1 cellular context compared by ENCODE assay signal in the genomic region with DNA sequence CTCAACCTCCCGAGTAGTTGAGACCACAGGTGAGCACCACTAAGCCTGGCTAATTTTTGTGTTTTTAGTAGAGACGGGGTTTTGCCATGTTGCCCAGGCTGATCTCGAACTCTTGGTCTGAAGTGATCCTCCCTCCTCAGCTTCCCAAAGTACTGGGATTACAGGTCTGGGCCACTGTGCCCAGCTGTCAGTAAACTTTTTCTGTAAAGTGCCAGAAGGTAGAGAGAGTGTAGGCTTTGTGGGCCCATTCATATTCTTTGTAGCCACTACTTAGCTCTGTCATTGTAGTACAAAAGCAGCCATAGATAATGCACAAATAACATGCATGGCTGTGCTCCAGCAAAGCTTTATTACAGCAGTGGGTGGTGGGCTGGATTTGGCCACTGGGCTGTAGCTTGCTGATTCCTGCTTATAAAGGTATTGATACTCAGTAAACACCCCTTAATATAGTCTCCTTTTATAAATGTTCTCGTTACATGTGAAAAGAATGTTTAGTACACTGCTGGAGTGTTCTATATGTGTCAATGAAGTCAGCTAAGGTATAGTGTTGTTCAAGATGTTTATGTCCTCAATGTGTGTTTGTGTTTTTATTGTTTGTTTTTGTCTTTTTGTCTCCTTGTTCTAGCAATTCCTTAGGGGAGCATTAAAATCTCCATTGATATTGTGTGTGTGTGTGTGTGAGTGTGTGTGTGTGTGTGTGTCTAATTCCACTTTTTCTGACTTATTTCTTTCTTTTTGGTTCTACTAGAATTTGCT.
A peak's percentile ranks its signal among the peaks of the same experiment; 100 is the strongest.
TF ChIP-seq lines count a peak whose summit lies in the region.

No MANE protein-coding gene starts in this region.

TF ChIP-seq in K562, 482 proteins besides CTCF, POLR2A, EP300 and RAD21 (continued from another document and continues in another):
- TF ChIP-seq, protein P1, sequence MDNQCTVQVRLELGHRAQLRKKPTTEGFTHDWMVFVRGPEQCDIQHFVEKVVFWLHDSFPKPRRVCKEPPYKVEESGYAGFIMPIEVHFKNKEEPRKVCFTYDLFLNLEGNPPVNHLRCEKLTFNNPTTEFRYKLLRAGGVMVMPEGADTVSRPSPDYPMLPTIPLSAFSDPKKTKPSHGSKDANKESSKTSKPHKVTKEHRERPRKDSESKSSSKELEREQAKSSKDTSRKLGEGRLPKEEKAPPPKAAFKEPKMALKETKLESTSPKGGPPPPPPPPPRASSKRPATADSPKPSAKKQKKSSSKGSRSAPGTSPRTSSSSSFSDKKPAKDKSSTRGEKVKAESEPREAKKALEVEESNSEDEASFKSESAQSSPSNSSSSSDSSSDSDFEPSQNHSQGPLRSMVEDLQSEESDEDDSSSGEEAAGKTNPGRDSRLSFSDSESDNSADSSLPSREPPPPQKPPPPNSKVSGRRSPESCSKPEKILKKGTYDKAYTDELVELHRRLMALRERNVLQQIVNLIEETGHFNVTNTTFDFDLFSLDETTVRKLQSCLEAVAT (IDR thresholded peaks at IDR 0.05): peak in 1 of 2 experiments; percentile 52; a peak in 1 of 4 replicates
- TF ChIP-seq, protein P2, sequence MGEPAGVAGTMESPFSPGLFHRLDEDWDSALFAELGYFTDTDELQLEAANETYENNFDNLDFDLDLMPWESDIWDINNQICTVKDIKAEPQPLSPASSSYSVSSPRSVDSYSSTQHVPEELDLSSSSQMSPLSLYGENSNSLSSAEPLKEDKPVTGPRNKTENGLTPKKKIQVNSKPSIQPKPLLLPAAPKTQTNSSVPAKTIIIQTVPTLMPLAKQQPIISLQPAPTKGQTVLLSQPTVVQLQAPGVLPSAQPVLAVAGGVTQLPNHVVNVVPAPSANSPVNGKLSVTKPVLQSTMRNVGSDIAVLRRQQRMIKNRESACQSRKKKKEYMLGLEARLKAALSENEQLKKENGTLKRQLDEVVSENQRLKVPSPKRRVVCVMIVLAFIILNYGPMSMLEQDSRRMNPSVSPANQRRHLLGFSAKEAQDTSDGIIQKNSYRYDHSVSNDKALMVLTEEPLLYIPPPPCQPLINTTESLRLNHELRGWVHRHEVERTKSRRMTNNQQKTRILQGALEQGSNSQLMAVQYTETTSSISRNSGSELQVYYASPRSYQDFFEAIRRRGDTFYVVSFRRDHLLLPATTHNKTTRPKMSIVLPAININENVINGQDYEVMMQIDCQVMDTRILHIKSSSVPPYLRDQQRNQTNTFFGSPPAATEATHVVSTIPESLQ (CRISPR knock-in tag; IDR thresholded peaks at IDR 0.05): peak; percentile 74; the same call in 1 of the 2 replicates
- TF ChIP-seq HEY1 (CRISPR knock-in tag; IDR thresholded peaks at IDR 0.05; ENCODE audit: borderline replicate concordance): peak; percentile 14; the same call in 1 of the 2 replicates
- TF ChIP-seq BRD4 (IDR thresholded peaks at IDR 0.05): no peak
- no peak for TF ChIP-seq ZNF507 (tag; conservative IDR thresholded peaks at IDR 0.05)
- TF ChIP-seq, protein P3, sequence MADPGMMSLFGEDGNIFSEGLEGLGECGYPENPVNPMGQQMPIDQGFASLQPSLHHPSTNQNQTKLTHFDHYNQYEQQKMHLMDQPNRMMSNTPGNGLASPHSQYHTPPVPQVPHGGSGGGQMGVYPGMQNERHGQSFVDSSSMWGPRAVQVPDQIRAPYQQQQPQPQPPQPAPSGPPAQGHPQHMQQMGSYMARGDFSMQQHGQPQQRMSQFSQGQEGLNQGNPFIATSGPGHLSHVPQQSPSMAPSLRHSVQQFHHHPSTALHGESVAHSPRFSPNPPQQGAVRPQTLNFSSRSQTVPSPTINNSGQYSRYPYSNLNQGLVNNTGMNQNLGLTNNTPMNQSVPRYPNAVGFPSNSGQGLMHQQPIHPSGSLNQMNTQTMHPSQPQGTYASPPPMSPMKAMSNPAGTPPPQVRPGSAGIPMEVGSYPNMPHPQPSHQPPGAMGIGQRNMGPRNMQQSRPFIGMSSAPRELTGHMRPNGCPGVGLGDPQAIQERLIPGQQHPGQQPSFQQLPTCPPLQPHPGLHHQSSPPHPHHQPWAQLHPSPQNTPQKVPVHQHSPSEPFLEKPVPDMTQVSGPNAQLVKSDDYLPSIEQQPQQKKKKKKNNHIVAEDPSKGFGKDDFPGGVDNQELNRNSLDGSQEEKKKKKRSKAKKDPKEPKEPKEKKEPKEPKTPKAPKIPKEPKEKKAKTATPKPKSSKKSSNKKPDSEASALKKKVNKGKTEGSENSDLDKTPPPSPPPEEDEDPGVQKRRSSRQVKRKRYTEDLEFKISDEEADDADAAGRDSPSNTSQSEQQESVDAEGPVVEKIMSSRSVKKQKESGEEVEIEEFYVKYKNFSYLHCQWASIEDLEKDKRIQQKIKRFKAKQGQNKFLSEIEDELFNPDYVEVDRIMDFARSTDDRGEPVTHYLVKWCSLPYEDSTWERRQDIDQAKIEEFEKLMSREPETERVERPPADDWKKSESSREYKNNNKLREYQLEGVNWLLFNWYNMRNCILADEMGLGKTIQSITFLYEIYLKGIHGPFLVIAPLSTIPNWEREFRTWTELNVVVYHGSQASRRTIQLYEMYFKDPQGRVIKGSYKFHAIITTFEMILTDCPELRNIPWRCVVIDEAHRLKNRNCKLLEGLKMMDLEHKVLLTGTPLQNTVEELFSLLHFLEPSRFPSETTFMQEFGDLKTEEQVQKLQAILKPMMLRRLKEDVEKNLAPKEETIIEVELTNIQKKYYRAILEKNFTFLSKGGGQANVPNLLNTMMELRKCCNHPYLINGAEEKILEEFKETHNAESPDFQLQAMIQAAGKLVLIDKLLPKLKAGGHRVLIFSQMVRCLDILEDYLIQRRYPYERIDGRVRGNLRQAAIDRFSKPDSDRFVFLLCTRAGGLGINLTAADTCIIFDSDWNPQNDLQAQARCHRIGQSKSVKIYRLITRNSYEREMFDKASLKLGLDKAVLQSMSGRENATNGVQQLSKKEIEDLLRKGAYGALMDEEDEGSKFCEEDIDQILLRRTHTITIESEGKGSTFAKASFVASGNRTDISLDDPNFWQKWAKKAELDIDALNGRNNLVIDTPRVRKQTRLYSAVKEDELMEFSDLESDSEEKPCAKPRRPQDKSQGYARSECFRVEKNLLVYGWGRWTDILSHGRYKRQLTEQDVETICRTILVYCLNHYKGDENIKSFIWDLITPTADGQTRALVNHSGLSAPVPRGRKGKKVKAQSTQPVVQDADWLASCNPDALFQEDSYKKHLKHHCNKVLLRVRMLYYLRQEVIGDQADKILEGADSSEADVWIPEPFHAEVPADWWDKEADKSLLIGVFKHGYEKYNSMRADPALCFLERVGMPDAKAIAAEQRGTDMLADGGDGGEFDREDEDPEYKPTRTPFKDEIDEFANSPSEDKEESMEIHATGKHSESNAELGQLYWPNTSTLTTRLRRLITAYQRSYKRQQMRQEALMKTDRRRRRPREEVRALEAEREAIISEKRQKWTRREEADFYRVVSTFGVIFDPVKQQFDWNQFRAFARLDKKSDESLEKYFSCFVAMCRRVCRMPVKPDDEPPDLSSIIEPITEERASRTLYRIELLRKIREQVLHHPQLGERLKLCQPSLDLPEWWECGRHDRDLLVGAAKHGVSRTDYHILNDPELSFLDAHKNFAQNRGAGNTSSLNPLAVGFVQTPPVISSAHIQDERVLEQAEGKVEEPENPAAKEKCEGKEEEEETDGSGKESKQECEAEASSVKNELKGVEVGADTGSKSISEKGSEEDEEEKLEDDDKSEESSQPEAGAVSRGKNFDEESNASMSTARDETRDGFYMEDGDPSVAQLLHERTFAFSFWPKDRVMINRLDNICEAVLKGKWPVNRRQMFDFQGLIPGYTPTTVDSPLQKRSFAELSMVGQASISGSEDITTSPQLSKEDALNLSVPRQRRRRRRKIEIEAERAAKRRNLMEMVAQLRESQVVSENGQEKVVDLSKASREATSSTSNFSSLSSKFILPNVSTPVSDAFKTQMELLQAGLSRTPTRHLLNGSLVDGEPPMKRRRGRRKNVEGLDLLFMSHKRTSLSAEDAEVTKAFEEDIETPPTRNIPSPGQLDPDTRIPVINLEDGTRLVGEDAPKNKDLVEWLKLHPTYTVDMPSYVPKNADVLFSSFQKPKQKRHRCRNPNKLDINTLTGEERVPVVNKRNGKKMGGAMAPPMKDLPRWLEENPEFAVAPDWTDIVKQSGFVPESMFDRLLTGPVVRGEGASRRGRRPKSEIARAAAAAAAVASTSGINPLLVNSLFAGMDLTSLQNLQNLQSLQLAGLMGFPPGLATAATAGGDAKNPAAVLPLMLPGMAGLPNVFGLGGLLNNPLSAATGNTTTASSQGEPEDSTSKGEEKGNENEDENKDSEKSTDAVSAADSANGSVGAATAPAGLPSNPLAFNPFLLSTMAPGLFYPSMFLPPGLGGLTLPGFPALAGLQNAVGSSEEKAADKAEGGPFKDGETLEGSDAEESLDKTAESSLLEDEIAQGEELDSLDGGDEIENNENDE (IDR thresholded peaks at IDR 0.05; ENCODE audit: low read depth, low read length): peak; percentile 23
- no peak for TF ChIP-seq CREM (IDR thresholded peaks at IDR 0.05; ENCODE audit: low read depth)
- no peak for TF ChIP-seq DMBX1 (CRISPR knock-in tag; IDR thresholded peaks at IDR 0.05; ENCODE audit: borderline replicate concordance)
- no peak for TF ChIP-seq MCM3 (IDR thresholded peaks at IDR 0.05)
- no peak for TF ChIP-seq SMARCE1 (IDR thresholded peaks at IDR 0.05)
- TF ChIP-seq ZNF431 (CRISPR knock-in tag; IDR thresholded peaks at IDR 0.05): no peak
- TF ChIP-seq MCM7 (IDR thresholded peaks at IDR 0.05): no peak
- TF ChIP-seq TCF7L2 (IDR thresholded peaks at IDR 0.05; ENCODE audit: low read depth, low read length): no peak
- TF ChIP-seq KLF6 (CRISPR knock-in tag; IDR thresholded peaks at IDR 0.05; ENCODE audit: borderline replicate concordance): no peak
- TF ChIP-seq, protein P4, sequence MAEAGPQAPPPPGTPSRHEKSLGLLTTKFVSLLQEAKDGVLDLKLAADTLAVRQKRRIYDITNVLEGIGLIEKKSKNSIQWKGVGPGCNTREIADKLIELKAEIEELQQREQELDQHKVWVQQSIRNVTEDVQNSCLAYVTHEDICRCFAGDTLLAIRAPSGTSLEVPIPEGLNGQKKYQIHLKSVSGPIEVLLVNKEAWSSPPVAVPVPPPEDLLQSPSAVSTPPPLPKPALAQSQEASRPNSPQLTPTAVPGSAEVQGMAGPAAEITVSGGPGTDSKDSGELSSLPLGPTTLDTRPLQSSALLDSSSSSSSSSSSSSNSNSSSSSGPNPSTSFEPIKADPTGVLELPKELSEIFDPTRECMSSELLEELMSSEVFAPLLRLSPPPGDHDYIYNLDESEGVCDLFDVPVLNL (CRISPR knock-in tag; IDR thresholded peaks at IDR 0.05; ENCODE audit: low read depth): no peak
- no peak for TF ChIP-seq FOXJ3 (CRISPR knock-in tag; IDR thresholded peaks at IDR 0.05)
- no peak for TF ChIP-seq SP1 (CRISPR knock-in tag; IDR thresholded peaks at IDR 0.05)
- TF ChIP-seq, protein P5, sequence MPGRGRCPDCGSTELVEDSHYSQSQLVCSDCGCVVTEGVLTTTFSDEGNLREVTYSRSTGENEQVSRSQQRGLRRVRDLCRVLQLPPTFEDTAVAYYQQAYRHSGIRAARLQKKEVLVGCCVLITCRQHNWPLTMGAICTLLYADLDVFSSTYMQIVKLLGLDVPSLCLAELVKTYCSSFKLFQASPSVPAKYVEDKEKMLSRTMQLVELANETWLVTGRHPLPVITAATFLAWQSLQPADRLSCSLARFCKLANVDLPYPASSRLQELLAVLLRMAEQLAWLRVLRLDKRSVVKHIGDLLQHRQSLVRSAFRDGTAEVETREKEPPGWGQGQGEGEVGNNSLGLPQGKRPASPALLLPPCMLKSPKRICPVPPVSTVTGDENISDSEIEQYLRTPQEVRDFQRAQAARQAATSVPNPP (IDR thresholded peaks at IDR 0.05; ENCODE audit: borderline replicate concordance, insufficient read depth, insufficient read length): no peak
- TF ChIP-seq MCM5 (IDR thresholded peaks at IDR 0.05; ENCODE audit: low read depth): no peak
- TF ChIP-seq, protein P6, sequence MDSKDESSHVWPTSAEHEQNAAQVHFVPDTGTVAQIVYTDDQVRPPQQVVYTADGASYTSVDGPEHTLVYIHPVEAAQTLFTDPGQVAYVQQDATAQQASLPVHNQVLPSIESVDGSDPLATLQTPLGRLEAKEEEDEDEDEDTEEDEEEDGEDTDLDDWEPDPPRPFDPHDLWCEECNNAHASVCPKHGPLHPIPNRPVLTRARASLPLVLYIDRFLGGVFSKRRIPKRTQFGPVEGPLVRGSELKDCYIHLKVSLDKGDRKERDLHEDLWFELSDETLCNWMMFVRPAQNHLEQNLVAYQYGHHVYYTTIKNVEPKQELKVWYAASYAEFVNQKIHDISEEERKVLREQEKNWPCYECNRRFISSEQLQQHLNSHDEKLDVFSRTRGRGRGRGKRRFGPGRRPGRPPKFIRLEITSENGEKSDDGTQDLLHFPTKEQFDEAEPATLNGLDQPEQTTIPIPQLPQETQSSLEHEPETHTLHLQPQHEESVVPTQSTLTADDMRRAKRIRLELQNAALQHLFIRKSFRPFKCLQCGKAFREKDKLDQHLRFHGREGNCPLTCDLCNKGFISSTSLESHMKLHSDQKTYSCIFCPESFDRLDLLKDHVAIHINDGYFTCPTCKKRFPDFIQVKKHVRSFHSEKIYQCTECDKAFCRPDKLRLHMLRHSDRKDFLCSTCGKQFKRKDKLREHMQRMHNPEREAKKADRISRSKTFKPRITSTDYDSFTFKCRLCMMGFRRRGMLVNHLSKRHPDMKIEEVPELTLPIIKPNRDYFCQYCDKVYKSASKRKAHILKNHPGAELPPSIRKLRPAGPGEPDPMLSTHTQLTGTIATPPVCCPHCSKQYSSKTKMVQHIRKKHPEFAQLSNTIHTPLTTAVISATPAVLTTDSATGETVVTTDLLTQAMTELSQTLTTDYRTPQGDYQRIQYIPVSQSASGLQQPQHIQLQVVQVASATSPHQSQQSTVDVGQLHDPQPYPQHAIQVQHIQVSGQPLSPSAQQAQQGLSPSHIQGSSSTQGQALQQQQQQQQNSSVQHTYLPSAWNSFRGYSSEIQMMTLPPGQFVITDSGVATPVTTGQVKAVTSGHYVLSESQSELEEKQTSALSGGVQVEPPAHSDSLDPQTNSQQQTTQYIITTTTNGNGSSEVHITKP (IDR thresholded peaks at IDR 0.05; ENCODE audit: partially characterized antibody): no peak
- no peak for TF ChIP-seq TGIF2 (CRISPR knock-in tag; IDR thresholded peaks at IDR 0.05)
- TF ChIP-seq, protein P7, sequence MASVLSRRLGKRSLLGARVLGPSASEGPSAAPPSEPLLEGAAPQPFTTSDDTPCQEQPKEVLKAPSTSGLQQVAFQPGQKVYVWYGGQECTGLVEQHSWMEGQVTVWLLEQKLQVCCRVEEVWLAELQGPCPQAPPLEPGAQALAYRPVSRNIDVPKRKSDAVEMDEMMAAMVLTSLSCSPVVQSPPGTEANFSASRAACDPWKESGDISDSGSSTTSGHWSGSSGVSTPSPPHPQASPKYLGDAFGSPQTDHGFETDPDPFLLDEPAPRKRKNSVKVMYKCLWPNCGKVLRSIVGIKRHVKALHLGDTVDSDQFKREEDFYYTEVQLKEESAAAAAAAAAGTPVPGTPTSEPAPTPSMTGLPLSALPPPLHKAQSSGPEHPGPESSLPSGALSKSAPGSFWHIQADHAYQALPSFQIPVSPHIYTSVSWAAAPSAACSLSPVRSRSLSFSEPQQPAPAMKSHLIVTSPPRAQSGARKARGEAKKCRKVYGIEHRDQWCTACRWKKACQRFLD (CRISPR knock-in tag; IDR thresholded peaks at IDR 0.05): 0 out of 2 replicates have a peak, but pooled peaks have one; percentile 21
- no peak for TF ChIP-seq HNRNPH1 (optimal IDR thresholded peaks at IDR 0.05; ENCODE audit: low read depth, low read length)
- peak; percentile 65; the same call in 1 of the 2 replicates for TF ChIP-seq ZBTB17 (CRISPR knock-in tag; IDR thresholded peaks at IDR 0.05)
- TF ChIP-seq FUS (optimal IDR thresholded peaks at IDR 0.05; ENCODE audit: low read depth, low read length): no peak
- TF ChIP-seq MTF1 (CRISPR knock-in tag; IDR thresholded peaks at IDR 0.05; ENCODE audit: borderline replicate concordance): no peak
- no peak for TF ChIP-seq PPARD (CRISPR knock-in tag; IDR thresholded peaks at IDR 0.05)
- 0 out of 2 replicates have a peak, but pooled peaks have one; percentile 8 for TF ChIP-seq SNIP1 (IDR thresholded peaks at IDR 0.05; ENCODE audit: low read depth)
- no peak for TF ChIP-seq SMARCA4 (IDR thresholded peaks at IDR 0.05)
